ENCODE assay signal across 12 cellular contexts in the genomic region with DNA sequence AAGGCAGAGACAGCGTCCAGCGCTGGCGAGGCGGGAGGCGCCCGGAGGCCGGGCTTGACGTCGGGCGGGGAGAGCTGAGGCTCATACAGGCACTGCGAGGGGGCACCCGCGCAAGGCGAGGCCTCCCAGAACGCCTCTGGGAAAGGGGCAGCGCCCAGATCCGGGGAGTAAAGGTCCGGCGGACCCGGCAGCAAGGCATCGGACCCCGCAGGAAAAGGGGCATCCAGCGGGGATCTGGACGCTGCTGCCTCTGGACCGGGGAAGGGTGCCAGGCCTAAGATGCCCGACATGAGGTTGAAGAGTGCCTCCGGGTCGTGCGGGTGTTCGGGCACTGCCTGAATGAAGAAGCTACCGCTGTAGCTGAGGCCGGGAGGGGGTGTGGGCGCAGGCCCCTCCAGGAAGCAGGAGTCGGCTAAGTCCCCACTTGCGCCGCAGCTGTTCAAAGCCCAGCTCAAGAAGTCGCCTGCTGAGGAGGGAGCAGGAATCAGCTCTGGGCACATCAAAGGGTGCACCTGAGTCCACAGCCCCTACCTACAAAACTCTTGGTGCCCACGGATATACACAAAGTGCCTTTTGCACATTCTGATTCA. TPM values are rescaled to one million over a fixed set of nuclear protein-coding genes. Genes with fewer than 3 reads are reported as not detected.
DNase-seq lines count a peak whose midpoint lies in the region; ATAC-seq and TF ChIP-seq lines count a peak whose summit lies in the region.
"Had no signal": no experiment of that assay in that cellular context is flagged by ENCODE, and none has a peak within 500 bp of the region (broad histone marks: within the 10 kb centered on the region; RNA-seq: fewer than 3 reads in every experiment).

No MANE protein-coding gene starts in this region.

- POLR2A ChIA-PET in activated naive CD8-positive, alpha-beta T cell treated with anti-CD3 and anti-CD28 coated beads, Interleukin-2, amount 10 ng/mL, durations not matched to agents 7 days and 5 days (lab: Charles Lee) = interaction anchor here (1.0 to 1.9 kb wide), 2 partner anchors 8 to 59 kb away, joined by 3 to 7 read pairs; partner anchors contain the start of genes FBXO41 and PRADC1
- POLR2A ChIA-PET in naive thymus-derived CD4-positive, alpha-beta T cell (lab: Charles Lee) = interaction anchor here (2.4 kb wide), 1 partner anchor 59 kb away, joined by 9 read pairs; the partner anchor contains the start of gene PRADC1

- H3K27ac Mint-ChIP-seq in activated naive CD8-positive, alpha-beta T cell treated with anti-CD3 and anti-CD28 coated beads, Interleukin-2, amount 10 ng/mL, durations not matched to agents 7 days and 5 days = no peak overlapping the region
- peak overlapping the region in 2 of 9 donors; percentile 32 for H3K27ac Mint-ChIP-seq in naive thymus-derived CD4-positive, alpha-beta T cell

- ATAC-seq in activated naive CD8-positive, alpha-beta T cell treated with anti-CD3 and anti-CD28 coated beads, Interleukin-2, amount 10 ng/mL, durations not matched to agents 7 days and 5 days (ENCODE audit: low read depth) = no peak
- ATAC-seq in naive thymus-derived CD4-positive, alpha-beta T cell = no peak

- peak overlapping the region; percentile 72 for H3K4me3 ChIP-seq in naive thymus-derived CD4-positive, alpha-beta T cell (ENCODE audit: low read length)

- H3K36me3 ChIP-seq in naive thymus-derived CD4-positive, alpha-beta T cell (ENCODE audit: control insufficient read depth in 2 of 3, insufficient read depth in 3 of 3, low read length in 3 of 3) = no peaks in the 10 kb centered on the region

- peaks cover 17 to 18% of the 10 kb centered on the region in 2 donors for H3K4me1 ChIP-seq in naive thymus-derived CD4-positive, alpha-beta T cell (ENCODE audit: control insufficient read depth in 2 of 2, insufficient read depth in 2 of 2, low read length in 2 of 2)

- H3K27ac ChIP-seq in naive thymus-derived CD4-positive, alpha-beta T cell (ENCODE audit: low read depth, low read length) = no peak overlapping the region
- H3K27ac ChIP-seq: SK-N-MC had no signal

- no peaks in the 10 kb centered on the region for H3K9me3 ChIP-seq in naive thymus-derived CD4-positive, alpha-beta T cell (ENCODE audit: control insufficient read depth in 2 of 3, low read length in 3 of 3)

- H3K27me3 Mint-ChIP-seq in activated naive CD8-positive, alpha-beta T cell treated with anti-CD3 and anti-CD28 coated beads, Interleukin-2, amount 10 ng/mL, durations not matched to agents 7 days and 5 days = peaks cover 73% of the 10 kb centered on the region
- H3K27me3 Mint-ChIP-seq in naive thymus-derived CD4-positive, alpha-beta T cell = peaks cover 42 to 84% (median 61%) of the 10 kb centered on the region in 5 donors

- no peaks in the 10 kb centered on the region for H3K9me3 Mint-ChIP-seq in activated naive CD8-positive, alpha-beta T cell treated with anti-CD3 and anti-CD28 coated beads, Interleukin-2, amount 10 ng/mL, durations not matched to agents 7 days and 5 days
- H3K9me3 Mint-ChIP-seq in naive thymus-derived CD4-positive, alpha-beta T cell = peaks cover 0 to 3% (median 0%) of the 10 kb centered on the region in 11 donors

- peaks cover 11 to 24% of the 10 kb centered on the region in 2 donors for H3K27me3 ChIP-seq in naive thymus-derived CD4-positive, alpha-beta T cell (ENCODE audit: control insufficient read depth in 2 of 2, insufficient read depth in 2 of 2, low read length in 2 of 2)

- peak; percentile 63 for DNase-seq in NCI-H2227 (lab: John Stamatoyannopoulos, UW; ENCODE audit: unreplicated experiment)
- no peak for DNase-seq in NCI-H2227 treated with DMSO at 0.1 percent for 48 hours (lab: John Stamatoyannopoulos, UW)
- DNase-seq in GM20000 (ENCODE audit: low spot score) = peak; percentile 49
- DNase-seq in activated naive CD8-positive, alpha-beta T cell treated with anti-CD3 and anti-CD28 coated beads, Interleukin-2, amount 10 ng/mL, durations not matched to agents 7 days and 5 days = peak; percentile 38
- peak in 2 of 9 donors; percentile 11 to 25 for DNase-seq in naive thymus-derived CD4-positive, alpha-beta T cell
- DNase-seq in DMS79 (lab: John Stamatoyannopoulos, UW) = no peak
- DNase-seq in cardiac septum (ENCODE audit: low spot score) = no peak
- no peak for DNase-seq in NCI-H187 treated with DMSO at 0.1 percent for 48 hours (lab: John Stamatoyannopoulos, UW)
- DNase-seq: NCI-H2081 treated with DMSO at 0.1 percent for 48 hours had no signal

- H3K4me1 Mint-ChIP-seq in activated naive CD8-positive, alpha-beta T cell treated with anti-CD3 and anti-CD28 coated beads, Interleukin-2, amount 10 ng/mL, durations not matched to agents 7 days and 5 days = peaks cover 8% of the 10 kb centered on the region
- H3K4me1 Mint-ChIP-seq in naive thymus-derived CD4-positive, alpha-beta T cell = peaks cover 7 to 25% (median 14%) of the 10 kb centered on the region in 7 donors

- H3K36me3 Mint-ChIP-seq in activated naive CD8-positive, alpha-beta T cell treated with anti-CD3 and anti-CD28 coated beads, Interleukin-2, amount 10 ng/mL, durations not matched to agents 7 days and 5 days = no peaks in the 10 kb centered on the region
- no peaks in the 10 kb centered on the region for H3K36me3 Mint-ChIP-seq in naive thymus-derived CD4-positive, alpha-beta T cell

- peak overlapping the region; percentile 61 for H3K4me3 Mint-ChIP-seq in activated naive CD8-positive, alpha-beta T cell treated with anti-CD3 and anti-CD28 coated beads, Interleukin-2, amount 10 ng/mL, durations not matched to agents 7 days and 5 days
- peak overlapping the region; percentile 42 to 78 (median 68) for H3K4me3 Mint-ChIP-seq in naive thymus-derived CD4-positive, alpha-beta T cell

- intact Hi-C loops in naive thymus-derived CD4-positive, alpha-beta T cell (cut with micrococcal nuclease) = loop anchor here (2.0 to 10.0 kb wide), 4 partner anchors 180 to 1280 kb away; partner anchors contain the start of genes RAB11FIP5 (in 1 of the 2), SFXN5 (in 1 of the 2) and SPR (in 1 of the 2)
- intact Hi-C loops in cardiac septum (cut with DNase I) = no loop called here

- CTCF ChIA-PET in naive thymus-derived CD4-positive, alpha-beta T cell (lab: Charles Lee) = no interaction called here

- TF ChIP-seq CTCF in GM20000 (IDR thresholded peaks at IDR 0.05; ENCODE audit: extremely low read depth, missing control alignments) = no peak

RNA-seq across cellular contexts. Expression of gene EGR4, which starts 0.9 kb away (rescaled TPM):
- not detected for total RNA-seq in activated naive CD8-positive, alpha-beta T cell treated with anti-CD3 and anti-CD28 coated beads, Interleukin-2, amount 10 ng/mL, durations not matched to agents 7 days and 5 days
- total RNA-seq in naive thymus-derived CD4-positive, alpha-beta T cell = under 1 TPM in 3 of 5 experiments, not detected in 2; 0.15 to 0.16 (median 0.15) TPM
- not detected for polyA plus RNA-seq in naive thymus-derived CD4-positive, alpha-beta T cell
- not detected for total RNA-seq in cardiac septum
- total RNA-seq: HT1080 had no signal
- polyA plus RNA-seq: AG04450 had no signal

RNA-seq across cellular contexts. Expression of gene FBXO41, which starts 8.1 kb away (rescaled TPM):
- 10 to 100 TPM; 33.6 to 35.7 TPM for total RNA-seq in activated naive CD8-positive, alpha-beta T cell treated with anti-CD3 and anti-CD28 coated beads, Interleukin-2, amount 10 ng/mL, durations not matched to agents 7 days and 5 days
- 10 to 100 TPM; 13.2 to 19.6 (median 17.6) TPM for total RNA-seq in naive thymus-derived CD4-positive, alpha-beta T cell
- polyA plus RNA-seq in naive thymus-derived CD4-positive, alpha-beta T cell = 1 to 10 TPM; 1.5 to 3.2 TPM
- 1.3 TPM for total RNA-seq in cardiac septum

RNA-seq across cellular contexts. Expression of gene CCT7, which starts 58.3 kb away (rescaled TPM):
- total RNA-seq in activated naive CD8-positive, alpha-beta T cell treated with anti-CD3 and anti-CD28 coated beads, Interleukin-2, amount 10 ng/mL, durations not matched to agents 7 days and 5 days = 100 to 1,000 TPM; 243 to 271 TPM
- 100 to 1,000 TPM; 118 to 322 (median 181) TPM for total RNA-seq in naive thymus-derived CD4-positive, alpha-beta T cell
- polyA plus RNA-seq in naive thymus-derived CD4-positive, alpha-beta T cell = 100 to 1,000 TPM; 284 to 298 TPM
- 186 TPM for total RNA-seq in cardiac septum

RNA-seq across cellular contexts. Expression of gene PRADC1, which starts 59.4 kb away (rescaled TPM):
- total RNA-seq in activated naive CD8-positive, alpha-beta T cell treated with anti-CD3 and anti-CD28 coated beads, Interleukin-2, amount 10 ng/mL, durations not matched to agents 7 days and 5 days = 10 to 100 TPM; 11.6 to 12.5 TPM
- total RNA-seq in naive thymus-derived CD4-positive, alpha-beta T cell = 1 to 10 TPM; 4.3 to 8.8 (median 6.9) TPM
- 10 to 100 TPM; 25.1 to 29.5 TPM for polyA plus RNA-seq in naive thymus-derived CD4-positive, alpha-beta T cell
- total RNA-seq in cardiac septum = 85.8 TPM

Comparison
In these comparisons a context has a peak if more than half of its experiments do, and no peak if none do; other contexts are left out.
1. DNase-seq: peak in NCI-H2227 (single experiment), GM20000 (single experiment) and activated naive CD8-positive, alpha-beta T cell treated with anti-CD3 and anti-CD28 coated beads, Interleukin-2, amount 10 ng/mL, durations not matched to agents 7 days and 5 days (single experiment); none in NCI-H2227 treated with DMSO at 0.1 percent for 48 hours (single experiment), DMS79 (single experiment), cardiac septum (single experiment) and NCI-H187 treated with DMSO at 0.1 percent for 48 hours (single experiment).